9 cellular contexts compared by ENCODE assay signal in genomic region chr1:66396212-66396890, GRCh38.
DNase-seq lines count a peak whose midpoint lies in the region; ATAC-seq and TF ChIP-seq lines count a peak whose summit lies in the region.
"Had no signal": no experiment of that assay in that cellular context is flagged by ENCODE, and none has a peak within 500 bp of the region (broad histone marks: within the 10 kb centered on the region; RNA-seq: fewer than 3 reads in every experiment).

No MANE protein-coding gene starts in this region.

- intact Hi-C loops in vagina (cut with DNase I) = no loop called here

- no peaks in the 10 kb centered on the region for H3K36me3 ChIP-seq in Karpas-422 (ENCODE audit: insufficient read depth, low read length)
- no peaks in the 10 kb centered on the region for H3K36me3 ChIP-seq in neutrophil
- H3K36me3 ChIP-seq in vagina = no peaks in the 10 kb centered on the region

- H3K27ac ChIP-seq in Karpas-422 (ENCODE audit: low read length) (peak overlapping the region; percentile 97), neutrophil (peak overlapping the region; percentile 81), vagina (no peak overlapping the region)

- H3K79me2 ChIP-seq in Karpas-422 (ENCODE audit: low read length) = no peaks in the 10 kb centered on the region

- TF ChIP-seq CTCF in neutrophil (IDR thresholded peaks at IDR 0.05) (no peak), vagina (IDR thresholded peaks at IDR 0.05) (no peak), type B pancreatic cell (conservative IDR thresholded peaks at IDR 0.05) (no peak)

- no peaks in the 10 kb centered on the region for H3K9me3 Mint-ChIP-seq in type B pancreatic cell

- H3K4me3 ChIP-seq in Karpas-422 (ENCODE audit: low read length) (peak overlapping the region; percentile 17), neutrophil (ENCODE audit: low read depth in 1 of 2, low read length in 1 of 2) (no peak overlapping the region), vagina (no peak overlapping the region)

- H3K4me3 Mint-ChIP-seq in type B pancreatic cell = no peak overlapping the region
- H3K4me3 Mint-ChIP-seq: activated naive CD8-positive, alpha-beta T cell treated with anti-CD3 and anti-CD28 coated beads, Interleukin-2, amount 10 ng/mL, durations not matched to agents 7 days and 5 days had no signal

- H3K9ac ChIP-seq in Karpas-422 (ENCODE audit: low read length) = peak overlapping the region; percentile 41

- DNase-seq in Karpas-422 (peak; percentile 74), vagina (ENCODE audit: extremely low spot score in 2 of 2) (no peak), type B pancreatic cell (ENCODE audit: extremely low spot score, unreplicated experiment) (no peak), DMS 273 (lab: John Stamatoyannopoulos, UW; ENCODE audit: unreplicated experiment) (no peak)
- no peak for DNase-seq in stimulated activated naive CD4-positive, alpha-beta T cell treated with Interleukin-2 at 50 U/mL for 16 hours (lab: John Stamatoyannopoulos, UW)
- DNase-seq: activated naive CD8-positive, alpha-beta T cell treated with anti-CD3 and anti-CD28 coated beads, Interleukin-2, amount 10 ng/mL, durations not matched to agents 7 days and 5 days had no signal

- no peaks in the 10 kb centered on the region for H3K36me3 Mint-ChIP-seq in type B pancreatic cell

- peaks cover 4% of the 10 kb centered on the region for H3K27me3 Mint-ChIP-seq in type B pancreatic cell

- no peaks in the 10 kb centered on the region for H4K20me1 ChIP-seq in Karpas-422 (ENCODE audit: insufficient read depth, low read depth, low read length)

- ATAC-seq in GM18907 (IDR thresholded peaks at IDR 0.05; ENCODE audit: unreplicated experiment) (peak; percentile 53), HG02571 (IDR thresholded peaks at IDR 0.05; ENCODE audit: unreplicated experiment) (peak; percentile 33)

- no peak overlapping the region for H3K27ac Mint-ChIP-seq in type B pancreatic cell
- H3K27ac Mint-ChIP-seq: activated naive CD8-positive, alpha-beta T cell treated with anti-CD3 and anti-CD28 coated beads, Interleukin-2, amount 10 ng/mL, durations not matched to agents 7 days and 5 days had no signal

- H3K4me1 ChIP-seq in Karpas-422 (ENCODE audit: low read length) (peaks cover 82% of the 10 kb centered on the region), neutrophil (ENCODE audit: control insufficient read depth in 1 of 2, insufficient read depth in 1 of 2, low read depth in 1 of 2, low read length in 1 of 2) (peaks cover 48 to 51% of the 10 kb centered on the region in 2 experiments), vagina (peaks cover 4% of the 10 kb centered on the region)

- H3K27me3 ChIP-seq in Karpas-422 (ENCODE audit: low read length) (no peaks in the 10 kb centered on the region), neutrophil (no peaks in the 10 kb centered on the region), vagina (no peaks in the 10 kb centered on the region)

- no peaks in the 10 kb centered on the region for H3K4me1 Mint-ChIP-seq in type B pancreatic cell (ENCODE audit: unreplicated experiment)

- no peak for TF ChIP-seq POLR2A in vagina (IDR thresholded peaks at IDR 0.05)

- no peaks in the 10 kb centered on the region for H3K9me2 ChIP-seq in Karpas-422 (replicated peaks; ENCODE audit: insufficient read depth, low read length)

- H3K9me3 ChIP-seq in Karpas-422 (ENCODE audit: low read length) (no peaks in the 10 kb centered on the region), neutrophil (no peaks in the 10 kb centered on the region), vagina (no peaks in the 10 kb centered on the region)

- H3K4me2 ChIP-seq in Karpas-422 (ENCODE audit: low read depth, low read length, poor library complexity, severe bottlenecking) = peak overlapping the region; percentile 59

- H2AFZ ChIP-seq in Karpas-422 (ENCODE audit: low read length) = peak overlapping the region; percentile 55; the same call in 1 of the 2 replicates
